In genomic region chr1:18114726-18115410, GRCh38 we compare ENCODE assay signal across 30 cellular contexts. TPM values are rescaled to one million over a fixed set of nuclear protein-coding genes. Genes with fewer than 3 reads are reported as not detected.
"Had no signal": no experiment of that assay in that cellular context is flagged by ENCODE, and none has a peak within 500 bp of the region (broad histone marks: within the 10 kb centered on the region; RNA-seq: fewer than 3 reads in every experiment).

No MANE protein-coding gene starts in this region.

- H3K27ac Mint-ChIP-seq: dendritic cell treated with granulocyte-macrophage colony-stimulating factor and Interleukin-4, amounts not matched to agents 40 ng/mL and 50 ng/mL, for 4 days; effector memory CD8-positive, alpha-beta T cell; endodermal cell; mesothelial cell of epicardium had no signal

- DNase-seq: colonic mucosa; cortex of kidney; effector CD8-positive, alpha-beta T cell; effector memory CD8-positive, alpha-beta T cell; endodermal cell; erythroblast; esophagus squamous epithelium; foreskin fibroblast; foreskin melanocyte; gastrocnemius medialis; glutamatergic neuron; head of caudate nucleus; heart right ventricle; hippocampal formation; left cardiac atrium; left lung; left ventricle myocardium superior; lower lobe of right lung; mesenchymal stem cell; mucosa of descending colon had no signal

- H3K9me3 Mint-ChIP-seq: dendritic cell treated with granulocyte-macrophage colony-stimulating factor and Interleukin-4, amounts not matched to agents 40 ng/mL and 50 ng/mL, for 4 days; effector memory CD8-positive, alpha-beta T cell; endodermal cell; mesothelial cell of epicardium had no signal

- H3K4me3 Mint-ChIP-seq: dendritic cell treated with granulocyte-macrophage colony-stimulating factor and Interleukin-4, amounts not matched to agents 40 ng/mL and 50 ng/mL, for 4 days; effector memory CD8-positive, alpha-beta T cell; endodermal cell; mesothelial cell of epicardium had no signal

- H3K4me3 ChIP-seq: colonic mucosa, esophagus squamous epithelium, gastrocnemius medialis, heart right ventricle, left lung, lower lobe of right lung, mucosa of descending colon had no signal

- H3K27ac ChIP-seq: colonic mucosa, epithelial cell of prostate, esophagus squamous epithelium, gastrocnemius medialis, heart right ventricle, left lung, lower lobe of right lung had no signal

- H3K9me3 ChIP-seq: colonic mucosa, esophagus squamous epithelium, gastrocnemius medialis, heart right ventricle, left lung, lower lobe of right lung, mucosa of descending colon had no signal

- H3K36me3 Mint-ChIP-seq: mesothelial cell of epicardium had no signal

- H3K4me1 ChIP-seq: gastrocnemius medialis had no signal

- H3K36me3 ChIP-seq: colonic mucosa, esophagus squamous epithelium, gastrocnemius medialis, heart right ventricle, left lung, lower lobe of right lung had no signal

RNA-seq across cellular contexts. Expression of gene IGSF21, which starts 7.3 kb away (rescaled TPM):
- total RNA-seq: dermis microvascular lymphatic vessel endothelial cell, esophagus mucosa, glomerular endothelial cell, kidney epithelial cell, lung microvascular endothelial cell, mesothelial cell of epicardium, myocyte had no signal
- polyA plus RNA-seq: keratinocyte had no signal
